In the genomic region with DNA sequence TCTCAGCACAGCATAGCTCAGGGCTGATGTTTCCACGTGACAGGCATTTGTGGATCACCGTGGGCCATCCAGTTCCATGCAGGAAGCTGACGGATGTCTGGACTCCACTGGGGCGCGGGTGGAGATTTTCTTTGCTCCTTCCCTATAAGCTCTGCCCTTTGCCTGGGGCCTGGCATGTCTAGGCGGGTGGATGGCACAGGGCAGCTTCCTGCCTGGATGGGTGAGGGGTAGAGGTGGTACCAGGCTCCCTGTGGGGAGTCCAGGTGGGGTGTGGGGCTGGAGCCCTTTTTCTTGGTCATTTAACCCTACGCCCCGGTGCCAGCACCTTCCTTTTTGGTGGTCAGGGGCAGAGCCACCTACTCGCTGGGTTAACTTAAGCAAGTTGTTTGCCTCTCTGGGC, we compare ENCODE assay signal across 1 cellular context.
TF ChIP-seq lines count a peak whose summit lies in the region.

No MANE protein-coding gene starts in this region.

TF ChIP-seq in GM23338, 12 proteins besides CTCF, POLR2A, EP300 and RAD21 (continued from another document):
- TF ChIP-seq, protein P1, sequence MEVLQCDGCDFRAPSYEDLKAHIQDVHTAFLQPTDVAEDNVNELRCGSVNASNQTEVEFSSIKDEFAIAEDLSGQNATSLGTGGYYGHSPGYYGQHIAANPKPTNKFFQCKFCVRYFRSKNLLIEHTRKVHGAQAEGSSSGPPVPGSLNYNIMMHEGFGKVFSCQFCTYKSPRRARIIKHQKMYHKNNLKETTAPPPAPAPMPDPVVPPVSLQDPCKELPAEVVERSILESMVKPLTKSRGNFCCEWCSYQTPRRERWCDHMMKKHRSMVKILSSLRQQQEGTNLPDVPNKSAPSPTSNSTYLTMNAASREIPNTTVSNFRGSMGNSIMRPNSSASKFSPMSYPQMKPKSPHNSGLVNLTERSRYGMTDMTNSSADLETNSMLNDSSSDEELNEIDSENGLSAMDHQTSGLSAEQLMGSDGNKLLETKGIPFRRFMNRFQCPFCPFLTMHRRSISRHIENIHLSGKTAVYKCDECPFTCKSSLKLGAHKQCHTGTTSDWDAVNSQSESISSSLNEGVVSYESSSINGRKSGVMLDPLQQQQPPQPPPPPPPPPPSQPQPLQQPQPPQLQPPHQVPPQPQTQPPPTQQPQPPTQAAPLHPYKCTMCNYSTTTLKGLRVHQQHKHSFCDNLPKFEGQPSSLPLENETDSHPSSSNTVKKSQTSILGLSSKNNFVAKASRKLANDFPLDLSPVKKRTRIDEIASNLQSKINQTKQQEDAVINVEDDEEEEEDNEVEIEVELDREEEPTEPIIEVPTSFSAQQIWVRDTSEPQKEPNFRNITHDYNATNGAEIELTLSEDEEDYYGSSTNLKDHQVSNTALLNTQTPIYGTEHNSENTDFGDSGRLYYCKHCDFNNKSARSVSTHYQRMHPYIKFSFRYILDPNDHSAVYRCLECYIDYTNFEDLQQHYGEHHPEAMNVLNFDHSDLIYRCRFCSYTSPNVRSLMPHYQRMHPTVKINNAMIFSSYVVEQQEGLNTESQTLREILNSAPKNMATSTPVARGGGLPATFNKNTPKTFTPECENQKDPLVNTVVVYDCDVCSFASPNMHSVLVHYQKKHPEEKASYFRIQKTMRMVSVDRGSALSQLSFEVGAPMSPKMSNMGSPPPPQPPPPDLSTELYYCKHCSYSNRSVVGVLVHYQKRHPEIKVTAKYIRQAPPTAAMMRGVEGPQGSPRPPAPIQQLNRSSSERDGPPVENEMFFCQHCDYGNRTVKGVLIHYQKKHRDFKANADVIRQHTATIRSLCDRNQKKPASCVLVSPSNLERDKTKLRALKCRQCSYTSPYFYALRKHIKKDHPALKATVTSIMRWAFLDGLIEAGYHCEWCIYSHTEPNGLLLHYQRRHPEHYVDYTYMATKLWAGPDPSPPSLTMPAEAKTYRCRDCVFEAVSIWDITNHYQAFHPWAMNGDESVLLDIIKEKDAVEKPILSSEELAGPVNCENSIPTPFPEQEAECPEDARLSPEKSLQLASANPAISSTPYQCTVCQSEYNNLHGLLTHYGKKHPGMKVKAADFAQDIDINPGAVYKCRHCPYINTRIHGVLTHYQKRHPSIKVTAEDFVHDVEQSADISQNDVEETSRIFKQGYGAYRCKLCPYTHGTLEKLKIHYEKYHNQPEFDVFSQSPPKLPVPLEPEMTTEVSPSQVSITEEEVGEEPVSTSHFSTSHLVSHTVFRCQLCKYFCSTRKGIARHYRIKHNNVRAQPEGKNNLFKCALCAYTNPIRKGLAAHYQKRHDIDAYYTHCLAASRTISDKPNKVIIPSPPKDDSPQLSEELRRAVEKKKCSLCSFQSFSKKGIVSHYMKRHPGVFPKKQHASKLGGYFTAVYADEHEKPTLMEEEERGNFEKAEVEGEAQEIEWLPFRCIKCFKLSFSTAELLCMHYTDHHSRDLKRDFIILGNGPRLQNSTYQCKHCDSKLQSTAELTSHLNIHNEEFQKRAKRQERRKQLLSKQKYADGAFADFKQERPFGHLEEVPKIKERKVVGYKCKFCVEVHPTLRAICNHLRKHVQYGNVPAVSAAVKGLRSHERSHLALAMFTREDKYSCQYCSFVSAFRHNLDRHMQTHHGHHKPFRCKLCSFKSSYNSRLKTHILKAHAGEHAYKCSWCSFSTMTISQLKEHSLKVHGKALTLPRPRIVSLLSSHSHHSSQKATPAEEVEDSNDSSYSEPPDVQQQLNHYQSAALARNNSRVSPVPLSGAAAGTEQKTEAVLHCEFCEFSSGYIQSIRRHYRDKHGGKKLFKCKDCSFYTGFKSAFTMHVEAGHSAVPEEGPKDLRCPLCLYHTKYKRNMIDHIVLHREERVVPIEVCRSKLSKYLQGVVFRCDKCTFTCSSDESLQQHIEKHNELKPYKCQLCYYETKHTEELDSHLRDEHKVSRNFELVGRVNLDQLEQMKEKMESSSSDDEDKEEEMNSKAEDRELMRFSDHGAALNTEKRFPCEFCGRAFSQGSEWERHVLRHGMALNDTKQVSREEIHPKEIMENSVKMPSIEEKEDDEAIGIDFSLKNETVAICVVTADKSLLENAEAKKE (CRISPR knock-in tag; IDR thresholded peaks at IDR 0.05), result no peak
